Comparison of ENCODE assay signal across 11 cellular contexts in the genomic region with DNA sequence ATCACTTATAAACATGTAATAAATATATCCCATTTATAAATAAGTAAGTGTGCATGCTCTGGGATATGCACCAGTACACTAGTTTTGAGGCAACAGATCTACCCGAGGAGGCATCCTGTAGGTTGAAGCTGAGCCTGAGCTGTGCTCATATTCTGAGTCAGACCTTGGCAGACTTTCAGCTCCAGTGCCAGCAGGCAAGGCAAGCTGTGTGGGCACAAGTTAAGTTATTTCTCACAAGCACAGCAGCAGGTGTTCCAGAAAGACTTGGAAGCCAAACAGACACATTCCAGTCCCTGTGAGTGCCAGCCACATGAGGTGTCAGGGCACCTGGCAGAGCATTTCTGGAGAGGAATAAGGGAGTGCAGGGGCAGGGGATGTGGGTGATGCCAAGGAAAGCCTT. TPM values are rescaled to one million over a fixed set of nuclear protein-coding genes. Genes with fewer than 3 reads are reported as not detected.
DNase-seq lines count a peak whose midpoint lies in the region; ATAC-seq and TF ChIP-seq lines count a peak whose summit lies in the region.
"Had no signal": no experiment of that assay in that cellular context is flagged by ENCODE, and none has a peak within 500 bp of the region (broad histone marks: within the 10 kb centered on the region; RNA-seq: fewer than 3 reads in every experiment).

No MANE protein-coding gene starts in this region.

- ATAC-seq in HG03108 (IDR thresholded peaks at IDR 0.05; ENCODE audit: unreplicated experiment) (no peak), HG02852 (IDR thresholded peaks at IDR 0.05; ENCODE audit: unreplicated experiment) (no peak)
- ATAC-seq: activated CD8-positive, alpha-beta memory T cell treated with anti-CD3 and anti-CD28 coated beads, Interleukin-2, amount 10 ng/mL, durations not matched to agents 7 days and 5 days had no signal

- H3K27me3 Mint-ChIP-seq in endodermal cell (ENCODE audit: insufficient read depth) = no peaks in the 10 kb centered on the region
- H3K27me3 Mint-ChIP-seq: activated CD8-positive, alpha-beta memory T cell treated with anti-CD3 and anti-CD28 coated beads, Interleukin-2, amount 10 ng/mL, durations not matched to agents 7 days and 5 days had no signal

- H3K27ac ChIP-seq in caudate nucleus (ENCODE audit: low read depth, low read length) = no peak overlapping the region
- H3K27ac ChIP-seq in endodermal cell (ENCODE audit: low read depth, low read length) = no peak overlapping the region

- H3K9me3 ChIP-seq in endodermal cell (ENCODE audit: control insufficient read depth, low read length) = peaks cover 21% of the 10 kb centered on the region

- H3K4me3 ChIP-seq in endodermal cell (ENCODE audit: low read length) = no peak overlapping the region

- no peaks in the 10 kb centered on the region for H3K27me3 ChIP-seq in endodermal cell (ENCODE audit: control insufficient read depth, insufficient read depth, low read length, poor library complexity, severe bottlenecking)

- H3K9me3 Mint-ChIP-seq in endodermal cell = peaks cover 6% of the 10 kb centered on the region

- H3K4me1 Mint-ChIP-seq in endodermal cell = peaks cover 27% of the 10 kb centered on the region
- H3K4me1 Mint-ChIP-seq: activated CD8-positive, alpha-beta memory T cell treated with anti-CD3 and anti-CD28 coated beads, Interleukin-2, amount 10 ng/mL, durations not matched to agents 7 days and 5 days had no signal

- DNase-seq in Daoy (ENCODE audit: low read depth) = peak; percentile 63
- DNase-seq in NCI-H2029 treated with DMSO at 0.1 percent for 48 hours (lab: John Stamatoyannopoulos, UW) = peak; percentile 75
- peak in 54 of 61 donors; percentile 1 to 96 (median 59) for DNase-seq in caudate nucleus (lab: John Stamatoyannopoulos, UW)
- DNase-seq in nucleus accumbens (lab: John Stamatoyannopoulos, UW) = peak in 45 of 56 donors; percentile 2 to 86 (median 45)
- DNase-seq in endodermal cell = no peak
- DNase-seq in stimulated activated CD4-positive, alpha-beta T cell treated with anti-CD3 and anti-CD28 coated beads, Interleukin-2, amount 100 ng/mL, for 24 hours = no peak
- DNase-seq: activated CD8-positive, alpha-beta memory T cell treated with anti-CD3 and anti-CD28 coated beads, Interleukin-2, amount 10 ng/mL, durations not matched to agents 7 days and 5 days; cortex of kidney had no signal

- H3K4me3 Mint-ChIP-seq in endodermal cell = no peak overlapping the region
- H3K4me3 Mint-ChIP-seq: activated CD8-positive, alpha-beta memory T cell treated with anti-CD3 and anti-CD28 coated beads, Interleukin-2, amount 10 ng/mL, durations not matched to agents 7 days and 5 days had no signal

- no peaks in the 10 kb centered on the region for H3K36me3 Mint-ChIP-seq in endodermal cell (ENCODE audit: low read depth)
- H3K36me3 Mint-ChIP-seq: activated CD8-positive, alpha-beta memory T cell treated with anti-CD3 and anti-CD28 coated beads, Interleukin-2, amount 10 ng/mL, durations not matched to agents 7 days and 5 days had no signal

- H3K9ac ChIP-seq in endodermal cell (ENCODE audit: extremely low read depth, low read length, poor library complexity, severe bottlenecking) = no peak overlapping the region

- 88 to 94% methylated on average over 1 of the region's 1 CpG for WGBS in endodermal cell (ENCODE audit: insufficient coverage in 1 of 2, insufficient read length in 1 of 2), 2 experiments

- no peak for TF ChIP-seq CTCF in endodermal cell (conservative IDR thresholded peaks at IDR 0.05)

- no peaks in the 10 kb centered on the region for H3K36me3 ChIP-seq in endodermal cell (ENCODE audit: control insufficient read depth, insufficient read depth, low read length)

- H3K4me1 ChIP-seq in endodermal cell (ENCODE audit: control insufficient read depth, insufficient read depth, low read length) = peaks cover 15% of the 10 kb centered on the region

- H3K27ac Mint-ChIP-seq in endodermal cell = no peak overlapping the region
- H3K27ac Mint-ChIP-seq: activated CD8-positive, alpha-beta memory T cell treated with anti-CD3 and anti-CD28 coated beads, Interleukin-2, amount 10 ng/mL, durations not matched to agents 7 days and 5 days had no signal

RNA-seq across cellular contexts. Expression of gene CLEC19A, which starts 1.3 kb away (rescaled TPM):
- total RNA-seq in Daoy (2014; rRNA removed; shearing (Covaris generic)) = not detected in 2 replicates
- 1 to 10 TPM; 1.6 to 1.9 TPM for total RNA-seq in endodermal cell
- 1.4 TPM for polyA plus RNA-seq in endodermal cell (2013, experiment 1 of 2)
- 4.0 TPM for polyA plus RNA-seq in endodermal cell (2013, experiment 2 of 2)
- total RNA-seq: activated CD8-positive, alpha-beta memory T cell treated with anti-CD3 and anti-CD28 coated beads, Interleukin-2, amount 10 ng/mL, durations not matched to agents 7 days and 5 days; liver had no signal
- polyA plus RNA-seq: liver had no signal

Comparison
In these comparisons a context has a peak if more than half of its experiments do, and no peak if none do; other contexts are left out.
1. DNase-seq: peak in Daoy (single experiment), NCI-H2029 treated with DMSO at 0.1 percent for 48 hours (single experiment), caudate nucleus (54 of 61) and nucleus accumbens (45 of 56); none in endodermal cell (single experiment) and stimulated activated CD4-positive, alpha-beta T cell treated with anti-CD3 and anti-CD28 coated beads, Interleukin-2, amount 100 ng/mL, for 24 hours (0 of 2).